In the genomic region with DNA sequence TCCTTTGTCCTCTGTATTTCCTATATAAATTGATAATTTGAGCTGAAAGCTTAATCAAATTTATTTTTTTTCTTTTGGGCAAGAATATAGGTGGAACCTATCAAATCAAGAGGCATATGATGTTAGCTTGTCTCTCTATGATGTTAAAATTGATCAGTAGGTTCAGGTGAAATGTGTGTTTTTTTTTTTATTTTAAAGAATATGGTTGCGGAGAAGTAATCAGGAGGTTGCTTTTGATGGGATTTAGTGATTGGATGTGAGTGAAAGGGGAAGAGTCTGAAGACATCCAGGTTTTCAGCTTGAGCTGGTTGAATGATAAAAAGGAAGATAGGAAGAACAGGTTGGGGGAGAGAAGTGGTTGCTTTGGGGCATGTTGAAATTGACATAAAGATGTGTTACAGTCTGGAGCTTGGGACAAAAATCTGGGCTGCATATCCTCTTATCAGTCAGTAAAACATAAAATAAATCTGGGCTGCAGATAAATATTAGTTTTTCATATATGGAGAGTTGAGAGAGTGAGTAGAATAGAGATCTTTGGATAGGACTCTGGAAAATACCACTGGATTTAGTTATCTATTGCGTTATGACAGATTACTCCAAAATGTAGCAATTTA, we compare ENCODE assay signal across 14 cellular contexts. TPM values are rescaled to one million over a fixed set of nuclear protein-coding genes. Genes with fewer than 3 reads are reported as not detected.
DNase-seq lines count a peak whose midpoint lies in the region; ATAC-seq, FAIRE-seq and TF ChIP-seq lines count a peak whose summit lies in the region.
"Had no signal": no experiment of that assay in that cellular context is flagged by ENCODE, and none has a peak within 500 bp of the region (broad histone marks: within the 10 kb centered on the region; RNA-seq: fewer than 3 reads in every experiment).

No MANE protein-coding gene starts in this region.

- H3K27me3 Mint-ChIP-seq in nephron progenitor cell (ENCODE audit: low read depth, poor library complexity), result peaks cover 3% of the 10 kb centered on the region
- H3K27me3 Mint-ChIP-seq: activated CD8-positive, alpha-beta memory T cell treated with anti-CD3 and anti-CD28 coated beads, Interleukin-2, amount 10 ng/mL, durations not matched to agents 7 days and 5 days; stimulated activated naive CD8-positive, alpha-beta T cell treated with anti-CD3 and anti-CD28 coated beads, Interleukin-15, amount 100 ng/mL, for 72 hours; T-cell had no signal

- 78 to 85% methylated on average over 2 of the region's 2 CpGs for WGBS in heart right ventricle, 2 donors

- no peaks in the 10 kb centered on the region for H3K36me3 Mint-ChIP-seq in nephron progenitor cell (ENCODE audit: low read depth)
- H3K36me3 Mint-ChIP-seq: activated CD8-positive, alpha-beta memory T cell treated with anti-CD3 and anti-CD28 coated beads, Interleukin-2, amount 10 ng/mL, durations not matched to agents 7 days and 5 days had no signal

- H3K4me1 Mint-ChIP-seq in nephron progenitor cell, result peaks cover 52% of the 10 kb centered on the region

- H3K27me3 ChIP-seq in right atrium auricular region (no peaks in the 10 kb centered on the region), heart right ventricle (no peaks in the 10 kb centered on the region), breast epithelium (no peaks in the 10 kb centered on the region), left lung (no peaks in the 10 kb centered on the region)
- H3K27me3 ChIP-seq: body of pancreas, Peyer's patch had no signal

- TF ChIP-seq CTCF in right atrium auricular region (IDR thresholded peaks at IDR 0.05) (no peak), heart right ventricle (IDR thresholded peaks at IDR 0.05) (no peak), breast epithelium (IDR thresholded peaks at IDR 0.05) (no peak), nephron progenitor cell (IDR thresholded peaks at IDR 0.05) (no peak), left lung (IDR thresholded peaks at IDR 0.05) (no peak)

- H3K4me3 ChIP-seq in right atrium auricular region (no peak overlapping the region), heart right ventricle (no peak overlapping the region), breast epithelium (no peak overlapping the region), left lung (no peak overlapping the region)
- H3K4me3 ChIP-seq: body of pancreas, Peyer's patch had no signal

- ATAC-seq in heart right ventricle (no peak), left lung (no peak)
- ATAC-seq: activated CD8-positive, alpha-beta memory T cell treated with anti-CD3 and anti-CD28 coated beads, Interleukin-2, amount 10 ng/mL, durations not matched to agents 7 days and 5 days; stimulated activated naive CD8-positive, alpha-beta T cell treated with anti-CD3 and anti-CD28 coated beads, Interleukin-15, amount 100 ng/mL, for 72 hours; T-cell had no signal

- no peak for FAIRE-seq in H54 (lab: Jason Lieb, UNC)

- H3K9me3 ChIP-seq in right atrium auricular region (no peaks in the 10 kb centered on the region), heart right ventricle (no peaks in the 10 kb centered on the region), breast epithelium (no peaks in the 10 kb centered on the region), left lung (no peaks in the 10 kb centered on the region)
- H3K9me3 ChIP-seq: body of pancreas, Peyer's patch had no signal

- H3K4me3 Mint-ChIP-seq in nephron progenitor cell, result no peak overlapping the region
- H3K4me3 Mint-ChIP-seq: activated CD8-positive, alpha-beta memory T cell treated with anti-CD3 and anti-CD28 coated beads, Interleukin-2, amount 10 ng/mL, durations not matched to agents 7 days and 5 days; stimulated activated naive CD8-positive, alpha-beta T cell treated with anti-CD3 and anti-CD28 coated beads, Interleukin-15, amount 100 ng/mL, for 72 hours; T-cell had no signal

- DNase-seq in right atrium auricular region (ENCODE audit: low spot score) (no peak), heart right ventricle (no peak), breast epithelium (ENCODE audit: low spot score in 2 of 2) (no peak), nephron progenitor cell (no peak), left lung (no peak), NCI-H748 (lab: John Stamatoyannopoulos, UW; ENCODE audit: unreplicated experiment) (no peak), H54 (ENCODE audit: insufficient read length, low spot score) (no peak), NCI-H82 (lab: John Stamatoyannopoulos, UW) (no peak)
- DNase-seq: activated CD8-positive, alpha-beta memory T cell treated with anti-CD3 and anti-CD28 coated beads, Interleukin-2, amount 10 ng/mL, durations not matched to agents 7 days and 5 days; occipital lobe had no signal

- H3K36me3 ChIP-seq in right atrium auricular region (no peaks in the 10 kb centered on the region), heart right ventricle (peaks cover 0 to 4% (median 0%) of the 10 kb centered on the region in 9 donors), breast epithelium (no peaks in the 10 kb centered on the region), left lung (no peaks in the 10 kb centered on the region)
- H3K36me3 ChIP-seq: Peyer's patch had no signal

- H3K9me3 Mint-ChIP-seq in nephron progenitor cell, result no peaks in the 10 kb centered on the region
- H3K9me3 Mint-ChIP-seq: stimulated activated naive CD8-positive, alpha-beta T cell treated with anti-CD3 and anti-CD28 coated beads, Interleukin-15, amount 100 ng/mL, for 72 hours; T-cell had no signal

- H3K27ac ChIP-seq in right atrium auricular region (peak overlapping the region; percentile 93 to 95), heart right ventricle (peak overlapping the region in 4 of 10 donors; percentile 21 to 49 (median 32)), breast epithelium (peak overlapping the region; percentile 64 to 82), left lung (peak overlapping the region in 1 of 2 donors; percentile 51)
- H3K27ac ChIP-seq: body of pancreas had no signal

- intact Hi-C loops in heart right ventricle (cut with DNase I), result loop anchor here in 4 of 10 donors (5.0 to 10.0 kb wide), 2 partner anchors 143 to 145 kb away; no protein-coding TSS in a partner anchor
- intact Hi-C loops in breast epithelium (cut with DNase I; ENCODE audit: low total_unique reads), result no loop called here
- intact Hi-C loops in left lung (cut with DNase I), result no loop called here

- H3K27ac Mint-ChIP-seq in nephron progenitor cell, result peak overlapping the region; percentile 49
- H3K27ac Mint-ChIP-seq: activated CD8-positive, alpha-beta memory T cell treated with anti-CD3 and anti-CD28 coated beads, Interleukin-2, amount 10 ng/mL, durations not matched to agents 7 days and 5 days; stimulated activated naive CD8-positive, alpha-beta T cell treated with anti-CD3 and anti-CD28 coated beads, Interleukin-15, amount 100 ng/mL, for 72 hours; T-cell had no signal

- TF ChIP-seq POLR2A in breast epithelium (IDR thresholded peaks at IDR 0.05) (no peak), H54 (IDR thresholded peaks at IDR 0.05; ENCODE audit: low read depth, low read length) (no peak)

- H3K4me1 ChIP-seq in right atrium auricular region (peaks cover 0 to 73% of the 10 kb centered on the region in 2 donors), heart right ventricle (peaks cover 0 to 87% (median 57%) of the 10 kb centered on the region in 9 donors), breast epithelium (peaks cover 3 to 26% of the 10 kb centered on the region in 2 donors), left lung (peaks cover 19 to 64% of the 10 kb centered on the region in 2 donors)

RNA-seq across cellular contexts. Expression of a gene that starts 5.1 kb away (rescaled TPM):
- total RNA-seq in right atrium auricular region (10 to 100 TPM; 60.0 to 60.8 TPM), heart right ventricle (10 to 100 TPM; 32.5 to 77.9 (median 55.6) TPM), breast epithelium (100 to 1,000 TPM; 107 to 213 (median 136) TPM), left lung (10 to 100 TPM; 63.1 to 73.3 TPM)
- polyA plus RNA-seq in heart right ventricle, result 10 to 100 TPM; 42.9 to 82.9 TPM
